29 cellular contexts compared by ENCODE assay signal in the genomic region with DNA sequence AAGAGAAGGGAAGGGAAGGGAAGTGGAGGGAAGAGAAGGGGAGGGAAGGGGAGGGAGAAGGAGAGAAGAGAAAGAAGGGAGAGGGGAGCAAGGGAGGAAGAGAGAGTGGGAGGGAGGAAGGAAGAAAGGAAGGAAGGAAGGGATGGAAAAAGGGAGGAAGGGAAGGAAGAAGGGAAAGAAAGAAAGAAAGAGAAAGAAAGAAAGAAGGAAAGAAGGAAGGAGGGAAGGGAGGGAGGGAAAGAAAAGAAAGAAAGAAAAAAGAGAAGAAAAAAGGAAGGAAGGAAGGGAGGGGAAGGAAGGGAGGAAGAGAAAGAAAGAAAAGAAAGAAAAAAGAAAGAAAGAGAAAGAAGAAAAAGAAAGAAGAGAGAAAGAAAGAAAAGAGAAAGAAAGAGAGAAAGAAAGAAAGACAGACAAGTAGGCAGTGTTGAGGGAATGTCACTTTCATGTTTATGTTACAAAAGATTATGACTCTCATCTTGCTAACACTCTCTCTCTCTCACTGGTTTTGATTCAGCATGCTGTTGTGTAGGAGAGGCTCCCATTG. TPM values are rescaled to one million over a fixed set of nuclear protein-coding genes. Genes with fewer than 3 reads are reported as not detected.
"Had no signal": no experiment of that assay in that cellular context is flagged by ENCODE, and none has a peak within 500 bp of the region (broad histone marks: within the 10 kb centered on the region; RNA-seq: fewer than 3 reads in every experiment).

No MANE protein-coding gene starts in this region.

- H3K4me1 ChIP-seq: ascending aorta, breast epithelium, colonic mucosa had no signal

- H3K27me3 ChIP-seq: ascending aorta, breast epithelium, cardiac muscle cell, colonic mucosa had no signal

- H3K9me3 ChIP-seq: ascending aorta, breast epithelium, colonic mucosa had no signal

- DNase-seq: activated CD4-positive, alpha-beta memory T cell treated with anti-CD3 and anti-CD28 coated beads, Interleukin-2, amount 10 ng/mL, durations not matched to agents 7 days and 5 days; activated CD4-positive, alpha-beta T cell treated with anti-CD3 and anti-CD28 coated beads for 1 hour; activated CD4-positive, alpha-beta T cell treated with anti-CD3 and anti-CD28 coated beads for 4 hours; activated CD4-positive, alpha-beta T cell treated with anti-CD3 and anti-CD28 coated beads, Interleukin-2, amount 10 ng/mL, durations not matched to agents 7 days and 5 days; activated CD4-positive, alpha-beta T cell treated with anti-CD3 and anti-CD28 coated beads, Interleukin-2, amount 50 U/mL, for 4 hours; activated CD8-positive, alpha-beta memory T cell treated with anti-CD3 and anti-CD28 coated beads, Interleukin-2, amount 50 U/mL, for 48 hours; activated gamma-delta T cell; activated naive CD4-positive, alpha-beta T cell; activated naive CD4-positive, alpha-beta T cell treated with anti-CD3 and anti-CD28 coated beads, Interleukin-2, amount 10 ng/mL, durations not matched to agents 7 days and 5 days; activated naive CD8-positive, alpha-beta T cell treated with anti-CD3 and anti-CD28 coated beads, Interleukin-2, amount 10 ng/mL, durations not matched to agents 7 days and 5 days; activated T-cell treated with anti-CD3 and anti-CD28 coated beads for 4 hours; activated T-cell treated with anti-CD3 and anti-CD28 coated beads, Interleukin-2, amount 50 U/mL, for 24 hours; activated T-cell treated with anti-CD3 and anti-CD28 coated beads, Interleukin-2, amount 50 U/mL, for 72 hours; central memory CD4-positive, alpha-beta T cell; cerebellar nuclear complex; colonic mucosa; effector memory CD4-positive, alpha-beta T cell; endodermal cell; foreskin fibroblast; head of caudate nucleus; T-helper 2 cell had no signal

- FAIRE-seq: frontal cortex had no signal

- ATAC-seq: activated naive CD4-positive, alpha-beta T cell treated with anti-CD3 and anti-CD28 coated beads, Interleukin-2, amount 50 U/mL, for 72 hours; activated T-cell treated with anti-CD3 and anti-CD28 coated beads, Interleukin-2, amount 50 U/mL, for 72 hours; esophagus mucosa had no signal

- H3K4me3 ChIP-seq: ascending aorta, breast epithelium, cardiac muscle cell, colonic mucosa had no signal

- H3K27ac ChIP-seq: ascending aorta, breast epithelium, cardiac muscle cell, colonic mucosa had no signal

- H3K36me3 ChIP-seq: ascending aorta, breast epithelium, cardiac muscle cell, colonic mucosa had no signal

RNA-seq across cellular contexts. Expression of a gene that starts 58.0 kb away (rescaled TPM):
- total RNA-seq: activated CD4-positive, alpha-beta memory T cell treated with anti-CD3 and anti-CD28 coated beads, Interleukin-2, amount 10 ng/mL, durations not matched to agents 7 days and 5 days; activated CD4-positive, alpha-beta T cell treated with anti-CD3 and anti-CD28 coated beads, Interleukin-2, amount 10 ng/mL, durations not matched to agents 7 days and 5 days; activated naive CD4-positive, alpha-beta T cell treated with anti-CD3 and anti-CD28 coated beads, Interleukin-2, amount 50 U/mL, for 72 hours; activated T-cell treated with anti-CD3 and anti-CD28 coated beads, Interleukin-2, amount 50 U/mL, for 72 hours; ascending aorta; cardiac muscle cell; dermis microvascular lymphatic vessel endothelial cell; epithelial cell of proximal tubule; esophagus mucosa had no signal
